In genomic region chr14:60178820-60179219, GRCh38 we compare ENCODE assay signal across 2 cellular contexts.
TF ChIP-seq lines count a peak whose summit lies in the region.

No MANE protein-coding gene starts in this region.

TF ChIP-seq in A549, 52 proteins besides CTCF, POLR2A, EP300 and RAD21 (continued from another document):
- TF ChIP-seq PBX3 (IDR thresholded peaks at IDR 0.05) (no peak), ZC3H11A (IDR thresholded peaks at IDR 0.05) (no peak), MAFK (IDR thresholded peaks at IDR 0.05; ENCODE audit: partially characterized antibody) (peak; percentile 18)
TF ChIP-seq in A549: peak in this region for 1.

TF ChIP-seq in IMR-90, 13 proteins besides CTCF, POLR2A, EP300 and RAD21 (continued from another document):
- TF ChIP-seq MAFK (IDR thresholded peaks at IDR 0.05; ENCODE audit: low read depth, low read length) (peak; percentile 50; the same call in 1 of the 2 replicates), CHD1 (IDR thresholded peaks at IDR 0.05; ENCODE audit: low read depth, low read length) (no peak)
